1 cellular context compared by ENCODE assay signal in the genomic region with DNA sequence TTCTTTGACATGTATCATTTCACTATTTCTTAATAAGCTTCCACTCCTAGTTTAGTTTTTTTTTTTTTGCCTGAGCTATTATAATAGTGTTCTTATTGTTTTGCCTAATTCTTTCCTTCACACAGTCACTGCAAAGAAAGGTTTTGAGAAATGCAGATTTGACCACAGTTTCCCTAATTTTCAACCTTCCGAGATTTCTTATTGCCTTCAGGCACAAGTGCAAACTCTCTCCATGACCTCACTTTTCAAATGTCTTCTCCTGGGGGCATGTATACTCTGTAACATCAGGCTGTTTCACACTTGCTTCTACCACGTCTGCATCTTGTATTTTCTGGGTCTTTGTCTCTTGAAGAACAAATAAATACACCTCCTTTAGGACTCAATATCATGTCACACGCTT.
TF ChIP-seq lines count a peak whose summit lies in the region.

No MANE protein-coding gene starts in this region.

TF ChIP-seq in IMR-90, 13 proteins besides CTCF, POLR2A, EP300 and RAD21:
- TF ChIP-seq MAZ (IDR thresholded peaks at IDR 0.05; ENCODE audit: borderline replicate concordance, low read depth, low read length) (no peak), RFX5 (IDR thresholded peaks at IDR 0.05; ENCODE audit: low read depth, low read length) (no peak), SMC3 (IDR thresholded peaks at IDR 0.05; ENCODE audit: low read depth, low read length) (no peak), FOS (IDR thresholded peaks at IDR 0.05; ENCODE audit: low read depth, low read length) (no peak), NFE2L2 (IDR thresholded peaks at IDR 0.05; ENCODE audit: low read depth, low read length) (no peak), BHLHE40 (IDR thresholded peaks at IDR 0.05; ENCODE audit: low read depth, low read length) (no peak), MAFK (IDR thresholded peaks at IDR 0.05; ENCODE audit: low read depth, low read length) (no peak), CHD1 (IDR thresholded peaks at IDR 0.05; ENCODE audit: low read depth, low read length) (no peak), MXI1 (IDR thresholded peaks at IDR 0.05; ENCODE audit: borderline replicate concordance, low read depth, low read length) (no peak), CEBPB (IDR thresholded peaks at IDR 0.05; ENCODE audit: low read depth, low read length) (no peak), RCOR1 (IDR thresholded peaks at IDR 0.05; ENCODE audit: insufficient replicate concordance, low read length) (no peak)
- TF ChIP-seq, protein P1, sequence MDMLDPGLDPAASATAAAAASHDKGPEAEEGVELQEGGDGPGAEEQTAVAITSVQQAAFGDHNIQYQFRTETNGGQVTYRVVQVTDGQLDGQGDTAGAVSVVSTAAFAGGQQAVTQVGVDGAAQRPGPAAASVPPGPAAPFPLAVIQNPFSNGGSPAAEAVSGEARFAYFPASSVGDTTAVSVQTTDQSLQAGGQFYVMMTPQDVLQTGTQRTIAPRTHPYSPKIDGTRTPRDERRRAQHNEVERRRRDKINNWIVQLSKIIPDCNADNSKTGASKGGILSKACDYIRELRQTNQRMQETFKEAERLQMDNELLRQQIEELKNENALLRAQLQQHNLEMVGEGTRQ (IDR thresholded peaks at IDR 0.05; ENCODE audit: low read depth, low read length), result no peak
- TF ChIP-seq, protein P2, sequence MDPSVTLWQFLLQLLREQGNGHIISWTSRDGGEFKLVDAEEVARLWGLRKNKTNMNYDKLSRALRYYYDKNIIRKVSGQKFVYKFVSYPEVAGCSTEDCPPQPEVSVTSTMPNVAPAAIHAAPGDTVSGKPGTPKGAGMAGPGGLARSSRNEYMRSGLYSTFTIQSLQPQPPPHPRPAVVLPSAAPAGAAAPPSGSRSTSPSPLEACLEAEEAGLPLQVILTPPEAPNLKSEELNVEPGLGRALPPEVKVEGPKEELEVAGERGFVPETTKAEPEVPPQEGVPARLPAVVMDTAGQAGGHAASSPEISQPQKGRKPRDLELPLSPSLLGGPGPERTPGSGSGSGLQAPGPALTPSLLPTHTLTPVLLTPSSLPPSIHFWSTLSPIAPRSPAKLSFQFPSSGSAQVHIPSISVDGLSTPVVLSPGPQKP (IDR thresholded peaks at IDR 0.05; ENCODE audit: borderline replicate concordance, low read depth, low read length), result no peak
